In genomic region chr3:168582503-168582902, GRCh38 we compare ENCODE assay signal across 14 cellular contexts.
A peak's percentile ranks its signal among the peaks of the same experiment; 100 is the strongest.
DNase-seq lines count a peak whose midpoint lies in the region; ATAC-seq and TF ChIP-seq lines count a peak whose summit lies in the region.
"Had no signal": no experiment of that assay in that cellular context is flagged by ENCODE, and none has a peak within 500 bp of the region (broad histone marks: within the 10 kb centered on the region; RNA-seq: fewer than 3 reads in every experiment).

No MANE protein-coding gene starts in this region.

- H3F3A ChIP-seq in GM23338 (replicated peaks; ENCODE audit: low read depth) (no peaks in the 10 kb centered on the region), PC-3 (ENCODE audit: low read length, unreplicated experiment) (no peaks in the 10 kb centered on the region)

- TF ChIP-seq CTCF in GM23338 (conservative IDR thresholded peaks at IDR 0.05; ENCODE audit: low read depth in 2 of 2) (no peak), WTC11 (IDR thresholded peaks at IDR 0.05) (no peak), PC-3 (conservative IDR thresholded peaks at IDR 0.05; ENCODE audit: low read depth, low read length) (no peak)

- H3K27me3 ChIP-seq in GM23338 (ENCODE audit: insufficient read depth), result no peaks in the 10 kb centered on the region
- no peaks in the 10 kb centered on the region for H3K27me3 ChIP-seq in iPS-20b (ENCODE audit: insufficient read depth, low read length)
- no peaks in the 10 kb centered on the region for H3K27me3 ChIP-seq in PC-3 (ENCODE audit: low read length)

- no peak overlapping the region for H3K9ac ChIP-seq in iPS-20b (ENCODE audit: low read depth, low read length)
- no peak overlapping the region for H3K9ac ChIP-seq in PC-3 (ENCODE audit: low read length)

- H3K36me3 ChIP-seq in GM23338 (ENCODE audit: insufficient read depth) (no peaks in the 10 kb centered on the region), iPS-20b (ENCODE audit: insufficient read depth, low read depth, low read length) (no peaks in the 10 kb centered on the region), PC-3 (ENCODE audit: low read depth, low read length) (no peaks in the 10 kb centered on the region)

- DNase-seq in GM23338 (ENCODE audit: low spot score), result peak; percentile 40
- no peak for DNase-seq in WTC11 (ENCODE audit: low spot score)
- no peak for DNase-seq in dedifferentiated amniotic fluid mesenchymal stem cell (ENCODE audit: extremely low spot score)
- no peak for DNase-seq in iPS-NIHi11 (ENCODE audit: low spot score)
- no peak for DNase-seq in PC-3
- DNase-seq: ACHN; CD4-positive, alpha-beta memory T cell; DMS79; KG1 had no signal

- no peak overlapping the region for H3K4me3 ChIP-seq in GM23338
- 0 out of 2 replicates have a peak overlapping the region, but pooled peaks have one; percentile 4 for H3K4me3 ChIP-seq in iPS-20b (ENCODE audit: low read length)
- H3K4me3 ChIP-seq in PC-3 (ENCODE audit: low read length), result no peak overlapping the region
- H3K4me3 ChIP-seq: GM12878 had no signal

- no TSS peak for BruUV-seq in PC-3 (replicated peaks; lab: Mats Ljungman, UMichigan)

- H2AFZ ChIP-seq in GM23338 (no peak overlapping the region; the same call in 1 of the 2 replicates), PC-3 (ENCODE audit: low read length) (no peak overlapping the region)

- peak; percentile 84 for ATAC-seq in GM23338
- peak; percentile 82 for ATAC-seq in WTC11
- no peak for ATAC-seq in GM18873 (IDR thresholded peaks at IDR 0.05; ENCODE audit: low FRiP score, unreplicated experiment)
- no peak for ATAC-seq in PC-3

- H3K4me1 ChIP-seq in GM23338 (ENCODE audit: insufficient read depth) (peaks cover 35% of the 10 kb centered on the region), iPS-20b (ENCODE audit: insufficient read depth, low read length) (peaks cover 19% of the 10 kb centered on the region; the same call in 1 of the 2 replicates), PC-3 (ENCODE audit: insufficient read depth, low read length) (no peaks in the 10 kb centered on the region)

- intact Hi-C loops in PC-3 (cut with micrococcal nuclease), result no loop called here

- H3K9me3 ChIP-seq in iPS-20b (ENCODE audit: insufficient read depth, low read depth, low read length) (no peaks in the 10 kb centered on the region), PC-3 (ENCODE audit: low read length) (no peaks in the 10 kb centered on the region)

- CTCF ChIA-PET in WTC11 (lab: Charles Lee), result interaction anchor here (1.0 to 1.1 kb wide), 2 partner anchors 19 to 39 kb away, joined by 3 read pairs; no protein-coding TSS in a partner anchor
- CTCF ChIA-PET in PC-3 (lab: Charles Lee), result no interaction called here

- peak overlapping the region; percentile 76 for H3K27ac Mint-ChIP-seq in GM23338
- peak overlapping the region; percentile 75; the same call in 1 of the 2 replicates for H3K27ac Mint-ChIP-seq in WTC11
- H3K27ac Mint-ChIP-seq: CD4-positive, alpha-beta memory T cell; IgD-negative memory B cell had no signal

- no peaks in the 10 kb centered on the region for H3K27me3 Mint-ChIP-seq in GM23338 (ENCODE audit: insufficient read depth, low read depth, poor library complexity)
- H3K27me3 Mint-ChIP-seq in WTC11 (ENCODE audit: low read depth), result no peaks in the 10 kb centered on the region
- H3K27me3 Mint-ChIP-seq: CD4-positive, alpha-beta memory T cell; IgD-negative memory B cell had no signal

- H3K4me1 Mint-ChIP-seq in GM23338 (peaks cover 40% of the 10 kb centered on the region), WTC11 (peaks cover 42% of the 10 kb centered on the region)
- H3K4me1 Mint-ChIP-seq: CD4-positive, alpha-beta memory T cell; IgD-negative memory B cell had no signal

- H3K36me3 Mint-ChIP-seq in GM23338 (ENCODE audit: low read depth) (no peaks in the 10 kb centered on the region), WTC11 (no peaks in the 10 kb centered on the region)
- H3K36me3 Mint-ChIP-seq: CD4-positive, alpha-beta memory T cell; IgD-negative memory B cell had no signal

- H3K79me2 ChIP-seq in GM23338 (replicated peaks; ENCODE audit: insufficient read depth) (no peaks in the 10 kb centered on the region), PC-3 (ENCODE audit: low read length) (no peaks in the 10 kb centered on the region)

- H3K9me3 Mint-ChIP-seq in GM23338, result no peaks in the 10 kb centered on the region; the same call in 2 of the 3 replicates
- H3K9me3 Mint-ChIP-seq in WTC11, result no peaks in the 10 kb centered on the region
- H3K9me3 Mint-ChIP-seq: IgD-negative memory B cell had no signal

- H3K27ac ChIP-seq in GM23338 (ENCODE audit: low read depth) (no peak overlapping the region), iPS-20b (ENCODE audit: low read length) (no peak overlapping the region), PC-3 (ENCODE audit: low read length) (no peak overlapping the region)
- H3K27ac ChIP-seq: C4-2B had no signal

- no peak overlapping the region for H3K4me3 Mint-ChIP-seq in GM23338
- no peak overlapping the region for H3K4me3 Mint-ChIP-seq in WTC11
- H3K4me3 Mint-ChIP-seq: CD4-positive, alpha-beta memory T cell; IgD-negative memory B cell had no signal

- no peaks in the 10 kb centered on the region for H3K9me2 ChIP-seq in GM23338 (ENCODE audit: insufficient read depth)
- no peaks in the 10 kb centered on the region for H3K9me2 ChIP-seq in PC-3 (replicated peaks; ENCODE audit: low read length)

- H3K4me2 ChIP-seq in GM23338, result peak overlapping the region; percentile 26; the same call in 1 of the 2 replicates
- H3K4me2 ChIP-seq in PC-3 (ENCODE audit: low read length), result no peak overlapping the region

- H4K20me1 ChIP-seq in GM23338 (replicated peaks; ENCODE audit: insufficient read depth) (no peaks in the 10 kb centered on the region), PC-3 (ENCODE audit: low read length) (no peaks in the 10 kb centered on the region)

- POLR2A ChIA-PET in WTC11 (lab: Charles Lee) (no interaction called here), PC-3 (lab: Charles Lee; ENCODE audit: unreplicated experiment) (no interaction called here)

TF ChIP-seq in GM23338, 12 proteins besides CTCF, POLR2A, EP300 and RAD21 (continues in another document):
- TF ChIP-seq POLR2AphosphoS5 (IDR thresholded peaks at IDR 0.05; ENCODE audit: low read depth) (no peak), ZNF331 (CRISPR knock-in tag; IDR thresholded peaks at IDR 0.05; ENCODE audit: low read depth) (no peak), EZH2phosphoT487 (IDR thresholded peaks at IDR 0.05; ENCODE audit: unreplicated experiment) (no peak)

TF ChIP-seq in WTC11, 78 proteins besides CTCF, POLR2A, EP300 and RAD21 (continues in another document):
- no peak for TF ChIP-seq ATF6 (CRISPR knock-in tag; IDR thresholded peaks at IDR 0.05)
- TF ChIP-seq ZBTB21 (CRISPR knock-in tag; IDR thresholded peaks at IDR 0.05; ENCODE audit: borderline replicate concordance), result no peak
- TF ChIP-seq ZNF532 (CRISPR knock-in tag; IDR thresholded peaks at IDR 0.05; ENCODE audit: borderline replicate concordance), result no peak
- no peak for TF ChIP-seq RORB (CRISPR knock-in tag; IDR thresholded peaks at IDR 0.05)
- no peak for TF ChIP-seq MYBL2 (CRISPR knock-in tag; IDR thresholded peaks at IDR 0.05)

Comparison
In these comparisons a context has a peak if more than half of its experiments do, and no peak if none do; other contexts are left out.
1. ATAC-seq: peak in GM23338 (single experiment) and WTC11 (single experiment); none in GM18873 (single experiment) and PC-3 (single experiment).